Comparison of ENCODE assay signal across 8 cellular contexts in genomic region chr19:8641908-8642547, GRCh38. TPM values are rescaled to one million over a fixed set of nuclear protein-coding genes. Genes with fewer than 3 reads are reported as not detected.
DNase-seq lines count a peak whose midpoint lies in the region; ATAC-seq and TF ChIP-seq lines count a peak whose summit lies in the region.

No MANE protein-coding gene starts in this region.

- peaks cover 2% of the 10 kb centered on the region for H3K9me3 Mint-ChIP-seq in activated naive CD4-positive, alpha-beta T cell treated with anti-CD3 and anti-CD28 coated beads for 36 hours
- peaks cover 0 to 3% (median 0%) of the 10 kb centered on the region in 11 donors for H3K9me3 Mint-ChIP-seq in naive thymus-derived CD4-positive, alpha-beta T cell
- H3K9me3 Mint-ChIP-seq in activated CD4-positive, alpha-beta memory T cell treated with anti-CD3 and anti-CD28 coated beads, Interleukin-2, amount 10 ng/mL, durations not matched to agents 7 days and 5 days: peaks cover 6% of the 10 kb centered on the region
- H3K9me3 Mint-ChIP-seq in activated T-cell treated with anti-CD3 and anti-CD28 coated beads, Interleukin-2, amount 50 U/mL, for 24 hours: peaks cover 3% of the 10 kb centered on the region

- DNase-seq in activated naive CD4-positive, alpha-beta T cell treated with anti-CD3 and anti-CD28 coated beads for 36 hours: peak; percentile 10
- DNase-seq in activated naive CD4-positive, alpha-beta T cell treated with anti-CD3 and anti-CD28 coated beads, Interleukin-2, amount 50 U/mL, for 16 hours: no peak
- peak; percentile 23 for DNase-seq in NCI-H460 (ENCODE audit: extremely low read depth, low read depth)
- DNase-seq in colonic mucosa: no peak
- DNase-seq in naive thymus-derived CD4-positive, alpha-beta T cell: peak in 7 of 9 donors; percentile 28 to 67 (median 51)
- no peak for DNase-seq in activated CD4-positive, alpha-beta memory T cell treated with anti-CD3 and anti-CD28 coated beads, Interleukin-2, amount 10 ng/mL, durations not matched to agents 7 days and 5 days
- DNase-seq in activated T-cell treated with anti-CD3 and anti-CD28 coated beads, Interleukin-2, amount 50 U/mL, for 24 hours: no peak

- intact Hi-C loops in activated naive CD4-positive, alpha-beta T cell treated with anti-CD3 and anti-CD28 coated beads for 36 hours (cut with micrococcal nuclease): loop anchor here (1.0 to 2.0 kb wide), 2 partner anchors 61 to 289 kb away; no protein-coding TSS in a partner anchor
- intact Hi-C loops in colonic mucosa (cut with DNase I): loop anchor here (10.0 kb wide), 1 partner anchor 57 kb away; no protein-coding TSS in a partner anchor
- intact Hi-C loops in naive thymus-derived CD4-positive, alpha-beta T cell (cut with micrococcal nuclease): loop anchor here (1.0 kb wide), 5 partner anchors 27 to 288 kb away; partner anchors contain the start of gene MARCHF2 (in 1 of the 2)

- no peaks in the 10 kb centered on the region for H3K27me3 ChIP-seq in colonic mucosa
- no peaks in the 10 kb centered on the region for H3K27me3 ChIP-seq in naive thymus-derived CD4-positive, alpha-beta T cell (ENCODE audit: control insufficient read depth in 2 of 2, insufficient read depth in 2 of 2, low read length in 2 of 2)

- no peak overlapping the region for H3K9ac ChIP-seq in colonic mucosa (ENCODE audit: low read depth in 2 of 2, low read length in 2 of 2)

- no peak overlapping the region for H3K27ac Mint-ChIP-seq in activated naive CD4-positive, alpha-beta T cell treated with anti-CD3 and anti-CD28 coated beads for 36 hours
- peak overlapping the region in 1 of 9 donors; percentile 62 for H3K27ac Mint-ChIP-seq in naive thymus-derived CD4-positive, alpha-beta T cell
- no peak overlapping the region for H3K27ac Mint-ChIP-seq in activated CD4-positive, alpha-beta memory T cell treated with anti-CD3 and anti-CD28 coated beads, Interleukin-2, amount 10 ng/mL, durations not matched to agents 7 days and 5 days
- H3K27ac Mint-ChIP-seq in activated T-cell treated with anti-CD3 and anti-CD28 coated beads, Interleukin-2, amount 50 U/mL, for 24 hours: no peak overlapping the region

- no peak overlapping the region for H3K4me3 ChIP-seq in colonic mucosa
- H3K4me3 ChIP-seq in naive thymus-derived CD4-positive, alpha-beta T cell (ENCODE audit: low read length): no peak overlapping the region

- no peaks in the 10 kb centered on the region for H3K36me3 ChIP-seq in colonic mucosa
- H3K36me3 ChIP-seq in naive thymus-derived CD4-positive, alpha-beta T cell (ENCODE audit: control insufficient read depth in 2 of 3, insufficient read depth in 3 of 3, low read length in 3 of 3): no peaks in the 10 kb centered on the region

- H3K27ac ChIP-seq in colonic mucosa: no peak overlapping the region
- H3K27ac ChIP-seq in naive thymus-derived CD4-positive, alpha-beta T cell (ENCODE audit: low read depth, low read length): no peak overlapping the region

- H3K27me3 Mint-ChIP-seq in activated naive CD4-positive, alpha-beta T cell treated with anti-CD3 and anti-CD28 coated beads for 36 hours (ENCODE audit: low read depth): peaks cover 9% of the 10 kb centered on the region
- peaks cover 12 to 32% (median 15%) of the 10 kb centered on the region in 5 donors for H3K27me3 Mint-ChIP-seq in naive thymus-derived CD4-positive, alpha-beta T cell
- peaks cover 11% of the 10 kb centered on the region for H3K27me3 Mint-ChIP-seq in activated CD4-positive, alpha-beta memory T cell treated with anti-CD3 and anti-CD28 coated beads, Interleukin-2, amount 10 ng/mL, durations not matched to agents 7 days and 5 days
- peaks cover 26% of the 10 kb centered on the region for H3K27me3 Mint-ChIP-seq in activated T-cell treated with anti-CD3 and anti-CD28 coated beads, Interleukin-2, amount 50 U/mL, for 24 hours

- H3K4me3 Mint-ChIP-seq in activated naive CD4-positive, alpha-beta T cell treated with anti-CD3 and anti-CD28 coated beads for 36 hours: no peak overlapping the region
- H3K4me3 Mint-ChIP-seq in naive thymus-derived CD4-positive, alpha-beta T cell: peak overlapping the region in 1 of 10 donors; percentile 18
- no peak overlapping the region for H3K4me3 Mint-ChIP-seq in activated CD4-positive, alpha-beta memory T cell treated with anti-CD3 and anti-CD28 coated beads, Interleukin-2, amount 10 ng/mL, durations not matched to agents 7 days and 5 days
- no peak overlapping the region for H3K4me3 Mint-ChIP-seq in activated T-cell treated with anti-CD3 and anti-CD28 coated beads, Interleukin-2, amount 50 U/mL, for 24 hours

- H3K36me3 Mint-ChIP-seq in activated naive CD4-positive, alpha-beta T cell treated with anti-CD3 and anti-CD28 coated beads for 36 hours (ENCODE audit: low read depth): no peaks in the 10 kb centered on the region
- no peaks in the 10 kb centered on the region for H3K36me3 Mint-ChIP-seq in naive thymus-derived CD4-positive, alpha-beta T cell
- no peaks in the 10 kb centered on the region for H3K36me3 Mint-ChIP-seq in activated CD4-positive, alpha-beta memory T cell treated with anti-CD3 and anti-CD28 coated beads, Interleukin-2, amount 10 ng/mL, durations not matched to agents 7 days and 5 days (ENCODE audit: low read depth)
- H3K36me3 Mint-ChIP-seq in activated T-cell treated with anti-CD3 and anti-CD28 coated beads, Interleukin-2, amount 50 U/mL, for 24 hours (ENCODE audit: low read depth): no peaks in the 10 kb centered on the region

- POLR2A ChIA-PET in naive thymus-derived CD4-positive, alpha-beta T cell (lab: Charles Lee): interaction anchor here (0.6 to 1.3 kb wide), 5 partner anchors 11 to 1463 kb away, joined by 3 to 9 read pairs (median 4); partner anchors contain the start of genes NFILZ and ZNF414
- POLR2A ChIA-PET in activated CD4-positive, alpha-beta memory T cell treated with anti-CD3 and anti-CD28 coated beads, Interleukin-2, amount 10 ng/mL, durations not matched to agents 7 days and 5 days (lab: Charles Lee): interaction anchor here (1.1 kb wide), 1 partner anchor 9 kb away, joined by 3 read pairs; no protein-coding TSS in a partner anchor

- TF ChIP-seq CTCF in colonic mucosa (IDR thresholded peaks at IDR 0.05): peak; percentile 44

- H3K4me1 ChIP-seq in colonic mucosa: no peaks in the 10 kb centered on the region
- no peaks in the 10 kb centered on the region for H3K4me1 ChIP-seq in naive thymus-derived CD4-positive, alpha-beta T cell (ENCODE audit: control insufficient read depth in 2 of 2, insufficient read depth in 2 of 2, low read length in 2 of 2)

- H3K4me1 Mint-ChIP-seq in activated naive CD4-positive, alpha-beta T cell treated with anti-CD3 and anti-CD28 coated beads for 36 hours (ENCODE audit: low read depth): peaks cover 4% of the 10 kb centered on the region
- peaks cover 5 to 16% (median 7%) of the 10 kb centered on the region in 7 donors for H3K4me1 Mint-ChIP-seq in naive thymus-derived CD4-positive, alpha-beta T cell
- H3K4me1 Mint-ChIP-seq in activated CD4-positive, alpha-beta memory T cell treated with anti-CD3 and anti-CD28 coated beads, Interleukin-2, amount 10 ng/mL, durations not matched to agents 7 days and 5 days: no peaks in the 10 kb centered on the region
- peaks cover 7% of the 10 kb centered on the region for H3K4me1 Mint-ChIP-seq in activated T-cell treated with anti-CD3 and anti-CD28 coated beads, Interleukin-2, amount 50 U/mL, for 24 hours (ENCODE audit: low read depth)

- ATAC-seq in naive thymus-derived CD4-positive, alpha-beta T cell: peak; percentile 56
- no peak for ATAC-seq in HG03432 (IDR thresholded peaks at IDR 0.05; ENCODE audit: unreplicated experiment)

- CTCF ChIA-PET in activated naive CD4-positive, alpha-beta T cell treated with anti-CD3 and anti-CD28 coated beads for 36 hours (lab: Charles Lee): interaction anchor here (0.6 to 4.5 kb wide), 14 partner anchors 8 to 691 kb away, joined by 3 to 39 read pairs (median 4); no protein-coding TSS in a partner anchor
- CTCF ChIA-PET in naive thymus-derived CD4-positive, alpha-beta T cell (lab: Charles Lee): interaction anchor here (0.6 to 2.8 kb wide), 15 partner anchors 24 to 428 kb away, joined by 3 to 37 read pairs (median 4); partner anchors contain the start of genes MYO1F and ZNF414
- CTCF ChIA-PET in activated CD4-positive, alpha-beta memory T cell treated with anti-CD3 and anti-CD28 coated beads, Interleukin-2, amount 10 ng/mL, durations not matched to agents 7 days and 5 days (lab: Charles Lee): interaction anchor here (0.8 to 2.9 kb wide), 9 partner anchors 9 to 262 kb away, joined by 3 to 16 read pairs (median 5); partner anchors contain the start of gene MARCHF2

- no peaks in the 10 kb centered on the region for H3K9me3 ChIP-seq in colonic mucosa
- H3K9me3 ChIP-seq in naive thymus-derived CD4-positive, alpha-beta T cell (ENCODE audit: control insufficient read depth in 2 of 3, low read length in 3 of 3): no peaks in the 10 kb centered on the region

RNA-seq across cellular contexts. Expression of gene NFILZ, which starts 11.6 kb away (rescaled TPM):
- total RNA-seq in activated naive CD4-positive, alpha-beta T cell treated with anti-CD3 and anti-CD28 coated beads for 36 hours: not detected
- not detected in 2 replicates for total RNA-seq in NCI-H460 (2014; rRNA removed; shearing (Covaris generic))
- polyA plus RNA-seq in NCI-H460 (2014; cell fraction: nucleus; rRNA removed): not detected in 2 replicates
- not detected for total RNA-seq in colonic mucosa
- not detected for total RNA-seq in naive thymus-derived CD4-positive, alpha-beta T cell
- polyA plus RNA-seq in naive thymus-derived CD4-positive, alpha-beta T cell: not detected
- total RNA-seq in activated CD4-positive, alpha-beta memory T cell treated with anti-CD3 and anti-CD28 coated beads, Interleukin-2, amount 10 ng/mL, durations not matched to agents 7 days and 5 days: not detected

RNA-seq across cellular contexts. Expression of gene ADAMTS10, which starts 31.5 kb away (rescaled TPM):
- 1 to 10 TPM; 3.3 to 3.5 TPM for total RNA-seq in activated naive CD4-positive, alpha-beta T cell treated with anti-CD3 and anti-CD28 coated beads for 36 hours
- total RNA-seq in NCI-H460 (2014; rRNA removed; shearing (Covaris generic)): 0.82 TPM in 1 of 2 replicates, not detected in the other
- polyA plus RNA-seq in NCI-H460 (2014; cell fraction: nucleus; rRNA removed): 3.8 and 5.3 TPM in 2 replicates
- total RNA-seq in colonic mucosa: 1 to 10 TPM; 3.9 TPM
- total RNA-seq in naive thymus-derived CD4-positive, alpha-beta T cell: 100 to 1,000 TPM in 1 of 5 experiments, 10 to 100 TPM in 3, 1 to 10 TPM in 1; 8.2 to 102 (median 88.9) TPM
- polyA plus RNA-seq in naive thymus-derived CD4-positive, alpha-beta T cell: 1 to 10 TPM; 1.5 to 3.4 TPM
- 1 to 10 TPM; 2.6 to 2.8 TPM for total RNA-seq in activated CD4-positive, alpha-beta memory T cell treated with anti-CD3 and anti-CD28 coated beads, Interleukin-2, amount 10 ng/mL, durations not matched to agents 7 days and 5 days

RNA-seq across cellular contexts. Expression of gene ACTL9, which starts 56.6 kb away (rescaled TPM):
- total RNA-seq in activated naive CD4-positive, alpha-beta T cell treated with anti-CD3 and anti-CD28 coated beads for 36 hours: not detected
- total RNA-seq in NCI-H460 (2014; rRNA removed; shearing (Covaris generic)): not detected in 2 replicates
- polyA plus RNA-seq in NCI-H460 (2014; cell fraction: nucleus; rRNA removed): not detected in 2 replicates
- total RNA-seq in colonic mucosa: not detected
- total RNA-seq in naive thymus-derived CD4-positive, alpha-beta T cell: not detected
- not detected for polyA plus RNA-seq in naive thymus-derived CD4-positive, alpha-beta T cell
- not detected for total RNA-seq in activated CD4-positive, alpha-beta memory T cell treated with anti-CD3 and anti-CD28 coated beads, Interleukin-2, amount 10 ng/mL, durations not matched to agents 7 days and 5 days

Comparison
In these comparisons a context has a peak if more than half of its experiments do, and no peak if none do; other contexts are left out.
1. DNase-seq: peak in activated naive CD4-positive, alpha-beta T cell treated with anti-CD3 and anti-CD28 coated beads for 36 hours (single experiment), NCI-H460 (single experiment) and naive thymus-derived CD4-positive, alpha-beta T cell (7 of 9); none in activated naive CD4-positive, alpha-beta T cell treated with anti-CD3 and anti-CD28 coated beads, Interleukin-2, amount 50 U/mL, for 16 hours (single experiment), colonic mucosa (single experiment), activated CD4-positive, alpha-beta memory T cell treated with anti-CD3 and anti-CD28 coated beads, Interleukin-2, amount 10 ng/mL, durations not matched to agents 7 days and 5 days (single experiment) and activated T-cell treated with anti-CD3 and anti-CD28 coated beads, Interleukin-2, amount 50 U/mL, for 24 hours (single experiment).